ENCODE assay signal across 8 cellular contexts in the genomic region with DNA sequence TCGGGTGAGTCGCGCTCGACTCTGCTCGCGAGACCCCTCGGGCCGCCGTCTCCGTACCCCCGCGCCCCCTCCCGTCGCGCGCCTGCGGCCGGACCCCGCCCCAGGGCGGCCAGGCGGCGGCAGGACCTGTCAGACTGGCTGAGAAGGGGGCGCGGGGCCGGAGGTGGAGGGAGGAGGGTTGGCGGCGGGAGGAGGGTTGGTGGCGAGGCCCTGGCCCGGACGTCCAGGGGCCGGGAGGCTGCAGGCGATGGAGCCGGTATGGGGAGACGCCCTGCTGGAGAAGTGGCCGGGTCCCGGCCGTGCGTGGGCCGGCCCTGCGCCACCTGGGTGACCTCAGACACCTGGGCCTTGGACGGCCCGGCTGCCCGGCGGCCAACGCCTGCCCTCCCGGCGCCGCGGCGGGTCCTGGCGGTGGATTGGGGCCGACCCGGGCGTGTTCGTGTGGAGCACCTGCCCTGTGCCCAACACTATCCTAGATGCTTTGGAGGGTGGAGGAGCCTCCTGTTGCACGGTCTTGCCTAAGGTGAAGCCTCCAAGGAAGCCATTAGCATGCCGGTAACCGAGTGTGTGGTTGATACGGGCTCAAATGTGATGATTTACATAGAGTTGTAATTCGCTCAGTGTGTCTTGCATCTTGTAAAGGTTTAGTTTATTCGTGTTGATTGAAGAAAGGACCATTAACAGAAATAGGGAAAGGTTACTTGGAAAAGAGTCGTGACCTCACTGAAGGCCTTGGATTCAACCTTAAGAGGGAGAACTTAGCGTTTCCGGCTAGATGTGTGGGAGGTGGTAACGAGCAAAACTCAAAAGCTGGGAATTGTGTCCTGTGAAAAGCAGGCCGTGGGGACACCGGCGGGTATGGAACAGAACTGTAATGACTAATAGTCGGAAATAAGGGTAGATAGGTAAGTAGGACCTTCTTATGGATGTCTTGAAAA. TPM values are rescaled to one million over a fixed set of nuclear protein-coding genes. Genes with fewer than 3 reads are reported as not detected.
DNase-seq lines count a peak whose midpoint lies in the region; ATAC-seq and TF ChIP-seq lines count a peak whose summit lies in the region.

No MANE protein-coding gene starts in this region.

- no peaks in the 10 kb centered on the region for H3K27me3 ChIP-seq in esophagus squamous epithelium

- no peaks in the 10 kb centered on the region for H3K9me3 ChIP-seq in esophagus squamous epithelium

- peak; percentile 35 for DNase-seq in CD1c-positive myeloid dendritic cell (ENCODE audit: extremely low spot score)
- peak; percentile 60 for DNase-seq in HT-29 (ENCODE audit: low spot score)
- peak; percentile 53 for DNase-seq in activated CD8-positive, alpha-beta T cell treated with anti-CD3 and anti-CD28 coated beads for 36 hours
- DNase-seq in esophagus squamous epithelium (lab: John Stamatoyannopoulos, UW): no peak
- DNase-seq in neural crest cell (ENCODE audit: low read depth, low spot score): no peak
- no peak for DNase-seq in DMS153 (lab: John Stamatoyannopoulos, UW)
- no peak for DNase-seq in HEK293T (ENCODE audit: extremely low spot score)

- TF ChIP-seq CTCF in activated CD8-positive, alpha-beta T cell treated with anti-CD3 and anti-CD28 coated beads for 36 hours (IDR thresholded peaks at IDR 0.05): no peak
- TF ChIP-seq CTCF in esophagus squamous epithelium (IDR thresholded peaks at IDR 0.05) (peak in 1 of 6 experiments; percentile 13), neural crest cell (conservative IDR thresholded peaks at IDR 0.05) (no peak)

- H3K27ac Mint-ChIP-seq in activated CD8-positive, alpha-beta T cell treated with anti-CD3 and anti-CD28 coated beads for 36 hours: peak overlapping the region; percentile 99
- peak overlapping the region; percentile 1 for H3K27ac Mint-ChIP-seq in neural crest cell (ENCODE audit: unreplicated experiment)

- H3K27me3 Mint-ChIP-seq in activated CD8-positive, alpha-beta T cell treated with anti-CD3 and anti-CD28 coated beads for 36 hours: no peaks in the 10 kb centered on the region
- H3K27me3 Mint-ChIP-seq in neural crest cell (ENCODE audit: low read depth): no peaks in the 10 kb centered on the region

- H3K9me3 Mint-ChIP-seq in activated CD8-positive, alpha-beta T cell treated with anti-CD3 and anti-CD28 coated beads for 36 hours: no peaks in the 10 kb centered on the region
- no peaks in the 10 kb centered on the region for H3K9me3 Mint-ChIP-seq in neural crest cell

- H3K36me3 Mint-ChIP-seq in activated CD8-positive, alpha-beta T cell treated with anti-CD3 and anti-CD28 coated beads for 36 hours (ENCODE audit: low read depth): peaks cover 25% of the 10 kb centered on the region
- no peaks in the 10 kb centered on the region for H3K36me3 Mint-ChIP-seq in neural crest cell (ENCODE audit: low read depth)

- peaks cover 0 to 17% (median 11%) of the 10 kb centered on the region in 3 donors for H3K36me3 ChIP-seq in esophagus squamous epithelium

- peak; percentile 34 for ATAC-seq in GM21390 (IDR thresholded peaks at IDR 0.05; ENCODE audit: unreplicated experiment)
- peak; percentile 25 for ATAC-seq in activated CD8-positive, alpha-beta T cell treated with anti-CD3 and anti-CD28 coated beads for 36 hours

- H3K4me1 ChIP-seq in esophagus squamous epithelium: peaks cover 21 to 61% (median 31%) of the 10 kb centered on the region in 3 donors

- TF ChIP-seq POLR2A in esophagus squamous epithelium (IDR thresholded peaks at IDR 0.05): peak in 1 of 4 donors; percentile 3

- CTCF ChIA-PET in activated CD8-positive, alpha-beta T cell treated with anti-CD3 and anti-CD28 coated beads for 36 hours (lab: Charles Lee): interaction anchor here (0.7 to 2.8 kb wide), 8 partner anchors 10 to 403 kb away, joined by 3 to 16 read pairs (median 5); a partner anchor contains a TSS
- CTCF ChIA-PET in HEK293T (lab: Yijun Ruan, JAX): no interaction called here

- peak overlapping the region; percentile 91 for H3K4me3 Mint-ChIP-seq in activated CD8-positive, alpha-beta T cell treated with anti-CD3 and anti-CD28 coated beads for 36 hours
- peak overlapping the region; percentile 95 for H3K4me3 Mint-ChIP-seq in neural crest cell

- H3K27ac ChIP-seq in esophagus squamous epithelium: peak overlapping the region; percentile 95 to 98 (median 98)

- peak overlapping the region; percentile 74 to 92 (median 82) for H3K4me3 ChIP-seq in esophagus squamous epithelium

- 0 to 1% methylated on average over 11 of the region's 69 CpGs for WGBS in esophagus squamous epithelium, 2 donors

- peaks cover 59% of the 10 kb centered on the region for H3K4me1 Mint-ChIP-seq in activated CD8-positive, alpha-beta T cell treated with anti-CD3 and anti-CD28 coated beads for 36 hours (ENCODE audit: low read depth)
- peaks cover 36% of the 10 kb centered on the region for H3K4me1 Mint-ChIP-seq in neural crest cell

- POLR2A ChIA-PET in activated CD8-positive, alpha-beta T cell treated with anti-CD3 and anti-CD28 coated beads for 36 hours (lab: Charles Lee): interaction anchor here (0.7 to 2.9 kb wide), 10 partner anchors 11 to 343 kb away, joined by 3 to 34 read pairs (median 4); a partner anchor contains a TSS
- POLR2A ChIA-PET in HEK293T (lab: Yijun Ruan, JAX): interaction anchor here (0.7 kb wide), 1 partner anchor 15 kb away, joined by 3 read pairs; a partner anchor contains a TSS

- intact Hi-C loops in activated CD8-positive, alpha-beta T cell treated with anti-CD3 and anti-CD28 coated beads for 36 hours (cut with micrococcal nuclease): loop anchor here (5.0 kb wide), 2 partner anchors 190 to 690 kb away; a partner anchor contains a TSS
- intact Hi-C loops in esophagus squamous epithelium (cut with DNase I): loop anchor here (10.0 kb wide), 1 partner anchor 192 kb away; a partner anchor contains a TSS

TF ChIP-seq in HEK293T, 16 proteins besides CTCF, POLR2A, EP300 and RAD21:
- no peak for TF ChIP-seq FOXK2 (IDR thresholded peaks at IDR 0.05)
- TF ChIP-seq NFRKB (IDR thresholded peaks at IDR 0.05): no peak
TF ChIP-seq in HEK293T: peak in this region for 0.

RNA-seq across cellular contexts. Expression of a gene that starts 0.6 kb away (rescaled TPM):
- total RNA-seq in HT-29 (2014; rRNA removed; shearing (Covaris generic)): 483 and 484 TPM in 2 replicates
- 100 to 1,000 TPM; 243 to 264 TPM for total RNA-seq in activated CD8-positive, alpha-beta T cell treated with anti-CD3 and anti-CD28 coated beads for 36 hours
- 100 to 1,000 TPM; 362 to 430 (median 386) TPM for total RNA-seq in esophagus squamous epithelium
- total RNA-seq in neural crest cell: 89.6 and 95.1 TPM in 2 replicates

RNA-seq across cellular contexts. Expression of a gene that starts 14.9 kb away (rescaled TPM):
- 559 and 564 TPM in 2 replicates for total RNA-seq in HT-29 (2014; rRNA removed; shearing (Covaris generic))
- total RNA-seq in activated CD8-positive, alpha-beta T cell treated with anti-CD3 and anti-CD28 coated beads for 36 hours: 100 to 1,000 TPM; 405 to 423 TPM
- total RNA-seq in esophagus squamous epithelium (100 to 1,000 TPM; 281 to 361 (median 317) TPM), neural crest cell (165 TPM in 2 replicates)

RNA-seq across cellular contexts. Expression of a gene that starts 42.7 kb away (rescaled TPM):
- total RNA-seq in HT-29 (2014; rRNA removed; shearing (Covaris generic)): 0.10 and 0.13 TPM in 2 replicates
- total RNA-seq in activated CD8-positive, alpha-beta T cell treated with anti-CD3 and anti-CD28 coated beads for 36 hours: 1 to 10 TPM; 1.0 to 1.3 TPM
- total RNA-seq in esophagus squamous epithelium (1 to 10 TPM in 1 of 4 donors, under 1 TPM in 3; 0.23 to 2.5 (median 0.52) TPM), neural crest cell (0.89 and 1.4 TPM in 2 replicates)

Comparison
In these comparisons a context has a peak if more than half of its experiments do, and no peak if none do; other contexts are left out.
1. DNase-seq: peak in CD1c-positive myeloid dendritic cell (single experiment), HT-29 (single experiment) and activated CD8-positive, alpha-beta T cell treated with anti-CD3 and anti-CD28 coated beads for 36 hours (single experiment); none in esophagus squamous epithelium (single experiment), neural crest cell (single experiment), DMS153 (single experiment) and HEK293T (single experiment).